26 cellular contexts compared by ENCODE assay signal in the genomic region with DNA sequence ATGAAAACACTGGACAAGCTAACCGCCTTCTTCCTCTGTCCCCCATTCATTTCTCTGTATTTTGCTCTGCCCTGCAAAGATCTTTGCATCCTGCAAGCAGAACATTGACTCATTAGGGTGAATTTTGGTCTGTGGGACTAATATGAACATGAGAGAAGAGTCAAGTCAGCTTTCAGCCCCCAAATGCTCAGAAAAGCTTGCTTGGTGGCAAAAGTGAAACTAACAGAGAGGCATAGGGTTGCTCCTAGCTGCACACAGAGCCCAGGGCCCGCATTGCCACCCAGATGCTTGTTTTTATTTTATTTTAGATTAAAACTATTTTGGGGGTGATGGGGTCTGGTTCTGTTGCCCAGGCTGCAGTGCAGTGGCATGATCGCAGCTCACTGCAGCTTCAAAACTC.
DNase-seq lines count a peak whose midpoint lies in the region; FAIRE-seq and TF ChIP-seq lines count a peak whose summit lies in the region.
"Had no signal": no experiment of that assay in that cellular context is flagged by ENCODE, and none has a peak within 500 bp of the region (broad histone marks: within the 10 kb centered on the region; RNA-seq: fewer than 3 reads in every experiment).

No MANE protein-coding gene starts in this region.

- H3K27ac Mint-ChIP-seq in neural progenitor cell = no peak overlapping the region
- H3K27ac Mint-ChIP-seq: activated CD4-positive, alpha-beta memory T cell treated with anti-CD3 and anti-CD28 coated beads, Interleukin-2, amount 10 ng/mL, durations not matched to agents 7 days and 5 days; CD8-positive, alpha-beta memory T cell; dendritic cell treated with granulocyte-macrophage colony-stimulating factor and Interleukin-4, amounts not matched to agents 40 ng/mL and 50 ng/mL, for 4 days; IgD-negative memory B cell had no signal

- H3K36me3 ChIP-seq in OCI-LY3 (replicated peaks; ENCODE audit: low read depth, low read length) (no peaks in the 10 kb centered on the region), H1 (ENCODE audit: control insufficient read depth in 2 of 4, insufficient read depth in 4 of 4, low read length in 3 of 4) (no peaks in the 10 kb centered on the region), neural progenitor cell (no peaks in the 10 kb centered on the region)
- H3K36me3 ChIP-seq: heart left ventricle, MG63, prostate gland, uterus had no signal

- peaks cover 4% of the 10 kb centered on the region for H3K27me3 Mint-ChIP-seq in neural progenitor cell (ENCODE audit: insufficient read depth, low read depth)

- H3K79me1 ChIP-seq in H1 (ENCODE audit: low read depth, low read length) = no peaks in the 10 kb centered on the region

- FAIRE-seq in H1 (lab: Jason Lieb, UNC) = no peak
- FAIRE-seq: bronchial epithelial cell, endometrium had no signal

- H3K9me3 ChIP-seq in OCI-LY3 (ENCODE audit: insufficient read depth, low read length) (no peaks in the 10 kb centered on the region), H1 (ENCODE audit: insufficient read depth in 2 of 2, low read depth in 1 of 2, low read length in 1 of 2) (no peaks in the 10 kb centered on the region), neural progenitor cell (ENCODE audit: low read depth) (no peaks in the 10 kb centered on the region)
- H3K9me3 ChIP-seq: heart left ventricle, MG63, prostate gland, uterus had no signal

- H3K4me3 Mint-ChIP-seq in neural progenitor cell = no peak overlapping the region
- H3K4me3 Mint-ChIP-seq: activated CD4-positive, alpha-beta memory T cell treated with anti-CD3 and anti-CD28 coated beads, Interleukin-2, amount 10 ng/mL, durations not matched to agents 7 days and 5 days; CD8-positive, alpha-beta memory T cell; dendritic cell treated with granulocyte-macrophage colony-stimulating factor and Interleukin-4, amounts not matched to agents 40 ng/mL and 50 ng/mL, for 4 days; IgD-negative memory B cell had no signal

- no peak overlapping the region for H2AFZ ChIP-seq in OCI-LY3 (ENCODE audit: low read depth, low read length)
- H2AFZ ChIP-seq in H1 (ENCODE audit: low read length) = 0 out of 2 replicates have a peak overlapping the region, but pooled peaks have one; percentile 68
- H2AFZ ChIP-seq in neural progenitor cell (replicated peaks) = peak overlapping the region; percentile 38

- no peak overlapping the region for H4K5ac ChIP-seq in H1 (ENCODE audit: insufficient read length, low read depth, low read length)

- H2BK5ac ChIP-seq in H1 (ENCODE audit: low read depth, low read length) = no peak overlapping the region

- peaks cover 38% of the 10 kb centered on the region for H3K4me1 Mint-ChIP-seq in neural progenitor cell
- H3K4me1 Mint-ChIP-seq: activated CD4-positive, alpha-beta memory T cell treated with anti-CD3 and anti-CD28 coated beads, Interleukin-2, amount 10 ng/mL, durations not matched to agents 7 days and 5 days; CD8-positive, alpha-beta memory T cell; IgD-negative memory B cell had no signal

- H3K18ac ChIP-seq in H1 (ENCODE audit: extremely low read depth, low read length) = no peak overlapping the region

- no peak overlapping the region for H2BK20ac ChIP-seq in H1 (ENCODE audit: low read length)

- H3K27ac ChIP-seq in OCI-LY3 (ENCODE audit: low read length) = no peak overlapping the region
- no peak overlapping the region for H3K27ac ChIP-seq in H1 (ENCODE audit: low read depth, low read length)
- no peak overlapping the region for H3K27ac ChIP-seq in neural progenitor cell
- H3K27ac ChIP-seq: heart left ventricle, HL-60, prostate gland, RWPE1, uterus had no signal

- H3K4me1 ChIP-seq in OCI-LY3 (ENCODE audit: low read length) = no peaks in the 10 kb centered on the region
- peaks cover 3 to 9% (median 7%) of the 10 kb centered on the region in 4 experiments; a peak in 5 of 7 replicates for H3K4me1 ChIP-seq in H1 (replicated peaks in 1 of 4; ENCODE audit: control insufficient read depth in 3 of 4, insufficient read depth in 4 of 4, low read length in 3 of 4)
- peaks cover 25% of the 10 kb centered on the region for H3K4me1 ChIP-seq in neural progenitor cell
- H3K4me1 ChIP-seq: prostate gland, uterus had no signal

- no peak for TF ChIP-seq RAD21 in H1 (IDR thresholded peaks at IDR 0.05 in 1 of 2, conservative IDR thresholded peaks at IDR 0.05 in 1 of 2; ENCODE audit: low read depth in 2 of 2, low read length in 2 of 2)

- no peaks in the 10 kb centered on the region for H3K9me3 Mint-ChIP-seq in neural progenitor cell
- H3K9me3 Mint-ChIP-seq: activated CD4-positive, alpha-beta memory T cell treated with anti-CD3 and anti-CD28 coated beads, Interleukin-2, amount 10 ng/mL, durations not matched to agents 7 days and 5 days; dendritic cell treated with granulocyte-macrophage colony-stimulating factor and Interleukin-4, amounts not matched to agents 40 ng/mL and 50 ng/mL, for 4 days had no signal

- no peaks in the 10 kb centered on the region for H3K23me2 ChIP-seq in H1 (ENCODE audit: low read depth, low read length)

- no peaks in the 10 kb centered on the region for H3K36me3 Mint-ChIP-seq in neural progenitor cell
- H3K36me3 Mint-ChIP-seq: CD8-positive, alpha-beta memory T cell; IgD-negative memory B cell had no signal

- H3K9ac ChIP-seq in OCI-LY3 (ENCODE audit: low read length) (no peak overlapping the region), H1 (replicated peaks in 1 of 4; ENCODE audit: extremely low read depth in 1 of 4, low read depth in 3 of 4, low read length in 3 of 4) (no peak overlapping the region), neural progenitor cell (no peak overlapping the region)

- POLR2A ChIA-PET in H1 (lab: Charles Lee; ENCODE audit: partially characterized antibody) = no interaction called here

- no peak overlapping the region for H4K91ac ChIP-seq in H1 (replicated peaks; ENCODE audit: insufficient read length, low read length)

- H2BK120ac ChIP-seq in H1 (replicated peaks; ENCODE audit: low read depth, low read length) = no peak overlapping the region

- H3K4me2 ChIP-seq in OCI-LY3 (ENCODE audit: low read length) = peak overlapping the region; percentile 36
- no peak overlapping the region for H3K4me2 ChIP-seq in H1 (ENCODE audit: insufficient read depth in 1 of 2, low read depth in 2 of 2, low read length in 2 of 2)
- no peak overlapping the region for H3K4me2 ChIP-seq in neural progenitor cell

- TF ChIP-seq EP300 in H1 (IDR thresholded peaks at IDR 0.05; ENCODE audit: borderline replicate concordance in 1 of 2, low read depth in 2 of 2, low read length in 2 of 2) = no peak

- TF ChIP-seq POLR2A in H1 (IDR thresholded peaks at IDR 0.05; ENCODE audit: control extremely low read depth in 1 of 2, low read depth in 2 of 2, low read length in 2 of 2) = no peak

- WGBS in H1 (ENCODE audit: extremely low coverage in 1 of 2, insufficient coverage in 1 of 2, insufficient read length in 1 of 2, insufficient replicate concordance in 2 of 2, low coverage in 1 of 2, low lambda C conversion rate in 2 of 2, missing lambda C conversion rate in 1 of 2), 2 experiments = 76% methylated on average over 3 of the region's 3 CpGs; no CpG with 5 or more reads in 1 of the 2 experiments

- H4K20me1 ChIP-seq in OCI-LY3 (ENCODE audit: insufficient read depth, low read length) (no peaks in the 10 kb centered on the region), H1 (replicated peaks in 1 of 2; ENCODE audit: control insufficient read depth in 1 of 2, insufficient read depth in 2 of 2, low read length in 2 of 2) (no peaks in the 10 kb centered on the region), neural progenitor cell (ENCODE audit: low read depth) (no peaks in the 10 kb centered on the region)

- CTCF ChIA-PET in H1 (lab: Charles Lee; ENCODE audit: partially characterized antibody) = interaction anchor here (1.6 to 2.0 kb wide), 2 partner anchors 40 to 70 kb away, joined by 5 to 8 read pairs; no protein-coding TSS in a partner anchor

- no peak overlapping the region for H2BK15ac ChIP-seq in H1 (ENCODE audit: low read length)

- TF ChIP-seq CTCF in OCI-LY3 (IDR thresholded peaks at IDR 0.05; ENCODE audit: low read depth, low read length) (no peak), H1 (IDR thresholded peaks at IDR 0.05; ENCODE audit: control extremely low read depth in 1 of 3, insufficient read depth in 1 of 3, low read depth in 1 of 3, low read length in 3 of 3) (no peak), neural progenitor cell (IDR thresholded peaks at IDR 0.05) (no peak)

- DNase-seq in ELR (ENCODE audit: low read depth) (peak; percentile 4), H1 (ENCODE audit: low read depth in 1 of 2, low spot score in 2 of 2) (no peak), neural progenitor cell (ENCODE audit: low spot score) (no peak), AG08396 (ENCODE audit: low spot score) (no peak), CD1c-positive myeloid dendritic cell (ENCODE audit: extremely low spot score) (no peak), NCI-H526 (lab: John Stamatoyannopoulos, UW) (no peak)
- DNase-seq in activated T-cell treated with anti-CD3 and anti-CD28 coated beads, Interleukin-2, amount 50 U/mL, for 1 hour = no peak
- DNase-seq: activated CD4-positive, alpha-beta memory T cell treated with anti-CD3 and anti-CD28 coated beads, Interleukin-2, amount 10 ng/mL, durations not matched to agents 7 days and 5 days; activated gamma-delta T cell treated with Interleukin-2 at 50 U/mL for 16 hours; CD8-positive, alpha-beta memory T cell; DMS79; GOT3; heart left ventricle; MG63; NCI-H1436; NCI-H510A; T1000; uterus had no signal

- no peak overlapping the region for H3K14ac ChIP-seq in H1 (ENCODE audit: insufficient read length)

- no peaks in the 10 kb centered on the region for H3K79me2 ChIP-seq in OCI-LY3 (ENCODE audit: low read length)
- no peaks in the 10 kb centered on the region for H3K79me2 ChIP-seq in H1 (ENCODE audit: control insufficient read depth in 1 of 2, insufficient read depth in 2 of 2, low read length in 2 of 2)
- H3K79me2 ChIP-seq in neural progenitor cell (ENCODE audit: low read depth) = no peaks in the 10 kb centered on the region

- no peak overlapping the region for H3K56ac ChIP-seq in H1 (replicated peaks; ENCODE audit: insufficient read length, low read depth, low read length)

- no peak overlapping the region for H2AK5ac ChIP-seq in H1 (ENCODE audit: low read depth, low read length)

- H3K23ac ChIP-seq in H1 (ENCODE audit: insufficient read length) = no peak overlapping the region

- H2BK12ac ChIP-seq in H1 (ENCODE audit: low read depth, low read length) = no peak overlapping the region

- H3K27me3 ChIP-seq in OCI-LY3 (ENCODE audit: low read depth, low read length) (peaks cover 5% of the 10 kb centered on the region; the same call in 1 of the 2 replicates), H1 (replicated peaks in 1 of 4; ENCODE audit: control insufficient read depth in 3 of 4, extremely low read depth in 1 of 4, insufficient read depth in 3 of 4, low read length in 3 of 4) (no peaks in the 10 kb centered on the region), neural progenitor cell (no peaks in the 10 kb centered on the region)
- H3K27me3 ChIP-seq: MG63, uterus had no signal

- H3F3A ChIP-seq in neural progenitor cell (ENCODE audit: low read depth) = peaks cover 4% of the 10 kb centered on the region

- H3K4me3 ChIP-seq in OCI-LY3 (ENCODE audit: low read length) (no peak overlapping the region), H1 (ENCODE audit: extremely low read depth in 1 of 4, insufficient read depth in 2 of 4, low read depth in 3 of 4, low read length in 4 of 4) (no peak overlapping the region), neural progenitor cell (no peak overlapping the region)
- H3K4me3 ChIP-seq: MG63, prostate gland, uterus had no signal

- H3K4ac ChIP-seq in H1 (replicated peaks; ENCODE audit: insufficient read length, low read depth, low read length) = no peak overlapping the region

- H4K8ac ChIP-seq in H1 (ENCODE audit: extremely low read depth, insufficient read depth, low read length) = no peak overlapping the region
